In genomic region chr20:47866480-47866879, GRCh38 we compare ENCODE assay signal across 7 cellular contexts.
"Had no signal": no experiment of that assay in that cellular context is flagged by ENCODE, and none has a peak within 500 bp of the region (broad histone marks: within the 10 kb centered on the region; RNA-seq: fewer than 3 reads in every experiment).

No MANE protein-coding gene starts in this region.

- H3K4me3 ChIP-seq: GM23248, HAP-1 had no signal

- H3K4me1 ChIP-seq: HAP-1 had no signal

- H3K36me3 ChIP-seq: HAP-1 had no signal

- H3K27ac ChIP-seq: GM23248, HL-60 had no signal

- DNase-seq: GM23248, GOT3, H7, HFFc6 had no signal

- H3K9me3 ChIP-seq: HAP-1 had no signal

- H2AFZ ChIP-seq: GM23248 had no signal

- H3K27ac Mint-ChIP-seq: HFFc6, IgD-negative memory B cell had no signal

- H3K4me1 Mint-ChIP-seq: IgD-negative memory B cell had no signal

- H3K9ac ChIP-seq: GM23248 had no signal

- H3K4me3 Mint-ChIP-seq: HFFc6, IgD-negative memory B cell had no signal
